ENCODE assay signal across 1 cellular context in genomic region chr11:8168485-8169257, GRCh38.
TF ChIP-seq lines count a peak whose summit lies in the region.

A gene with protein sequence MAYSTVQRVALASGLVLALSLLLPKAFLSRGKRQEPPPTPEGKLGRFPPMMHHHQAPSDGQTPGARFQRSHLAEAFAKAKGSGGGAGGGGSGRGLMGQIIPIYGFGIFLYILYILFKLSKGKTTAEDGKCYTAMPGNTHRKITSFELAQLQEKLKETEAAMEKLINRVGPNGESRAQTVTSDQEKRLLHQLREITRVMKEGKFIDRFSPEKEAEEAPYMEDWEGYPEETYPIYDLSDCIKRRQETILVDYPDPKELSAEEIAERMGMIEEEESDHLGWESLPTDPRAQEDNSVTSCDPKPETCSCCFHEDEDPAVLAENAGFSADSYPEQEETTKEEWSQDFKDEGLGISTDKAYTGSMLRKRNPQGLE (minus strand): TSS chr11:8169025. CDS start chr11:8168989, 36 bp downstream.

TF ChIP-seq in liver, 16 proteins besides CTCF, POLR2A, EP300 and RAD21:
- TF ChIP-seq, protein P1, sequence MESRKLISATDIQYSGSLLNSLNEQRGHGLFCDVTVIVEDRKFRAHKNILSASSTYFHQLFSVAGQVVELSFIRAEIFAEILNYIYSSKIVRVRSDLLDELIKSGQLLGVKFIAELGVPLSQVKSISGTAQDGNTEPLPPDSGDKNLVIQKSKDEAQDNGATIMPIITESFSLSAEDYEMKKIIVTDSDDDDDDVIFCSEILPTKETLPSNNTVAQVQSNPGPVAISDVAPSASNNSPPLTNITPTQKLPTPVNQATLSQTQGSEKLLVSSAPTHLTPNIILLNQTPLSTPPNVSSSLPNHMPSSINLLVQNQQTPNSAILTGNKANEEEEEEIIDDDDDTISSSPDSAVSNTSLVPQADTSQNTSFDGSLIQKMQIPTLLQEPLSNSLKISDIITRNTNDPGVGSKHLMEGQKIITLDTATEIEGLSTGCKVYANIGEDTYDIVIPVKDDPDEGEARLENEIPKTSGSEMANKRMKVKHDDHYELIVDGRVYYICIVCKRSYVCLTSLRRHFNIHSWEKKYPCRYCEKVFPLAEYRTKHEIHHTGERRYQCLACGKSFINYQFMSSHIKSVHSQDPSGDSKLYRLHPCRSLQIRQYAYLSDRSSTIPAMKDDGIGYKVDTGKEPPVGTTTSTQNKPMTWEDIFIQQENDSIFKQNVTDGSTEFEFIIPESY (IDR thresholded peaks at IDR 0.05): no peak
- TF ChIP-seq EGR1 (IDR thresholded peaks at IDR 0.05; ENCODE audit: low read depth in 2 of 2): no peak
- no peak for TF ChIP-seq NR2F2 (IDR thresholded peaks at IDR 0.05)
- no peak for TF ChIP-seq JUND (IDR thresholded peaks at IDR 0.05)
- TF ChIP-seq HNF4A (conservative IDR thresholded peaks at IDR 0.05): no peak
- TF ChIP-seq GABPA (IDR thresholded peaks at IDR 0.05 in 1 of 2, conservative IDR thresholded peaks at IDR 0.05 in 1 of 2): peak; percentile 71 to 89
- peak; percentile 37 for TF ChIP-seq YY1 (IDR thresholded peaks at IDR 0.05)
TF ChIP-seq in liver: peak in this region for 2.
